Comparison of ENCODE assay signal across 18 cellular contexts in genomic region chr12:49043241-49043640, GRCh38. TPM values are rescaled to one million over a fixed set of nuclear protein-coding genes. Genes with fewer than 3 reads are reported as not detected.
"Had no signal": no experiment of that assay in that cellular context is flagged by ENCODE, and none has a peak within 500 bp of the region (broad histone marks: within the 10 kb centered on the region; RNA-seq: fewer than 3 reads in every experiment).

No MANE protein-coding gene starts in this region.

- H3K9me3 Mint-ChIP-seq: activated naive CD4-positive, alpha-beta T cell treated with anti-CD3 and anti-CD28 coated beads, Interleukin-2, amount 50 U/mL, for 24 hours; activated naive CD8-positive, alpha-beta T cell treated with anti-CD3 and anti-CD28 coated beads, Interleukin-2, amount 50 U/mL, for 24 hours; activated T-cell treated with anti-CD3 and anti-CD28 coated beads, Interleukin-2, amount 50 U/mL, for 24 hours; activated T-helper 2 cell treated with anti-CD3 and anti-CD28 coated beads, Interferon-gamma antibody, Interleukin-2, Interleukin-4, amounts not matched to agents 10 μg/mL and 5 μg/mL and 100 μg/mL, durations not matched to agents 14 hours and 24 hours and 36 hours; dendritic cell treated with granulocyte-macrophage colony-stimulating factor and Interleukin-4, amounts not matched to agents 40 ng/mL and 50 ng/mL, for 4 days; stimulated activated naive CD8-positive, alpha-beta T cell treated with anti-CD3 and anti-CD28 coated beads, Interleukin-15, Interleukin-2, amounts not matched to agents 100 ng/mL and 50 ng/mL, for 24 hours; type B pancreatic cell had no signal

- H3K27ac Mint-ChIP-seq: activated naive CD4-positive, alpha-beta T cell treated with anti-CD3 and anti-CD28 coated beads, Interleukin-2, amount 50 U/mL, for 24 hours; activated naive CD8-positive, alpha-beta T cell treated with anti-CD3 and anti-CD28 coated beads, Interleukin-2, amount 50 U/mL, for 24 hours; activated T-helper 2 cell treated with anti-CD3 and anti-CD28 coated beads, Interferon-gamma antibody, Interleukin-2, Interleukin-4, amounts not matched to agents 10 μg/mL and 5 μg/mL and 100 μg/mL, durations not matched to agents 14 hours and 24 hours and 36 hours; dendritic cell treated with granulocyte-macrophage colony-stimulating factor and Interleukin-4, amounts not matched to agents 40 ng/mL and 50 ng/mL, for 4 days; stimulated activated naive CD8-positive, alpha-beta T cell treated with anti-CD3 and anti-CD28 coated beads, Interleukin-15, Interleukin-2, amounts not matched to agents 100 ng/mL and 50 ng/mL, for 24 hours; type B pancreatic cell had no signal

- H3K27me3 ChIP-seq: esophagus squamous epithelium, left lung, uterus had no signal

- H3K4me3 Mint-ChIP-seq: activated naive CD4-positive, alpha-beta T cell treated with anti-CD3 and anti-CD28 coated beads, Interleukin-2, amount 50 U/mL, for 24 hours; activated naive CD8-positive, alpha-beta T cell treated with anti-CD3 and anti-CD28 coated beads, Interleukin-2, amount 50 U/mL, for 24 hours; activated T-cell treated with anti-CD3 and anti-CD28 coated beads, Interleukin-2, amount 50 U/mL, for 24 hours; dendritic cell treated with granulocyte-macrophage colony-stimulating factor and Interleukin-4, amounts not matched to agents 40 ng/mL and 50 ng/mL, for 4 days; stimulated activated naive CD8-positive, alpha-beta T cell treated with anti-CD3 and anti-CD28 coated beads, Interleukin-15, Interleukin-2, amounts not matched to agents 100 ng/mL and 50 ng/mL, for 24 hours; type B pancreatic cell had no signal

- DNase-seq: esophagus squamous epithelium, uterus had no signal

- H3K4me3 ChIP-seq: esophagus squamous epithelium, left lung, skin epidermis, thoracic aorta, uterus had no signal

- H3K27ac ChIP-seq: epithelial cell of prostate, esophagus squamous epithelium, left lung, skin epidermis, thoracic aorta, uterus had no signal

- H3K4me1 ChIP-seq: esophagus squamous epithelium, left lung, uterus had no signal

- H3K27me3 Mint-ChIP-seq: activated naive CD4-positive, alpha-beta T cell treated with anti-CD3 and anti-CD28 coated beads, Interleukin-2, amount 50 U/mL, for 24 hours; activated naive CD8-positive, alpha-beta T cell treated with anti-CD3 and anti-CD28 coated beads, Interleukin-2, amount 50 U/mL, for 24 hours; activated T-cell treated with anti-CD3 and anti-CD28 coated beads, Interleukin-2, amount 50 U/mL, for 24 hours; dendritic cell treated with granulocyte-macrophage colony-stimulating factor and Interleukin-4, amounts not matched to agents 40 ng/mL and 50 ng/mL, for 4 days; stimulated activated naive CD8-positive, alpha-beta T cell treated with anti-CD3 and anti-CD28 coated beads, Interleukin-15, Interleukin-2, amounts not matched to agents 100 ng/mL and 50 ng/mL, for 24 hours; type B pancreatic cell had no signal

- H3K9me3 ChIP-seq: esophagus squamous epithelium, left lung, thoracic aorta, uterus had no signal

- H3K36me3 ChIP-seq: uterus had no signal

RNA-seq across cellular contexts. Expression of gene DDN, which starts 44.1 kb away (rescaled TPM):
- total RNA-seq: lung microvascular endothelial cell, posterior vena cava, sciatic nerve, subcutaneous adipose tissue had no signal

RNA-seq across cellular contexts. Expression of gene DHH, which starts 51.4 kb away (rescaled TPM):
- total RNA-seq: activated CD8-positive, alpha-beta memory T cell treated with anti-CD3 and anti-CD28 coated beads for 36 hours; activated T-helper 2 cell treated with anti-CD3 and anti-CD28 coated beads, Interferon-gamma antibody, Interleukin-2, Interleukin-4, amounts not matched to agents 10 μg/mL and 5 μg/mL and 100 μg/mL, durations not matched to agents 14 hours and 24 hours and 36 hours had no signal
